ENCODE assay signal across 10 cellular contexts in the genomic region with DNA sequence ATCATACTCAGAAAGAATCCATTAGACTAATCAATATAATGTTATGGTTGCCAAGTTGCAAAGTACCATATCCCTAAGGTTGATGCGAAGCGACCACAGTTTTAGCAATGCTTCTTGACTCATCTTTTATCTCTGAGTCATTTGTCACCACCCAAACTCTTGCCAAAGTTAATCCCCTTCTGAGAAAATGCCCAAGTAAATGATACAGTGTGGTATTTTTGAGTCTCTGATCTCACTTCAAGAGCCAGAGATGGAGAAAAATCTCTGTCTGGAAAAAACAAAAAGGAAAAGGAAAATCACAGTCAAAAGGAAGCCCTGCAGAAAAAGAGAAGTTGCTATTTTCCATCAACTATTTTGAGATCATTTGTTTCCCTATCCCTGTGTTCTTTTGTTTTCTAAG. TPM values are rescaled to one million over a fixed set of nuclear protein-coding genes. Genes with fewer than 3 reads are reported as not detected.
DNase-seq lines count a peak whose midpoint lies in the region; ATAC-seq and TF ChIP-seq lines count a peak whose summit lies in the region.
"Had no signal": no experiment of that assay in that cellular context is flagged by ENCODE, and none has a peak within 500 bp of the region (broad histone marks: within the 10 kb centered on the region; RNA-seq: fewer than 3 reads in every experiment).

No MANE protein-coding gene starts in this region.

- DNase-seq in NK-92 treated with Interleukin-12 subunit alpha and Interleukin-12 subunit beta, amount 100 ng/mL, for 24 hours (lab: John Stamatoyannopoulos, UW), result peak; percentile 2
- DNase-seq in NK-92 (lab: John Stamatoyannopoulos, UW; ENCODE audit: unreplicated experiment) (no peak), retinal pigment epithelial cell (ENCODE audit: low read depth) (peak; percentile 19), NCI-H2171 (lab: John Stamatoyannopoulos, UW) (no peak), T-helper 17 cell (no peak)
- peak; percentile 10 for DNase-seq in activated naive CD8-positive, alpha-beta T cell treated with anti-CD3 and anti-CD28 coated beads for 36 hours
- DNase-seq: GOT3 had no signal

- peaks cover 4% of the 10 kb centered on the region for H3K9me3 Mint-ChIP-seq in activated naive CD8-positive, alpha-beta T cell treated with anti-CD3 and anti-CD28 coated beads for 36 hours

- no peak for TF ChIP-seq CTCF in retinal pigment epithelial cell (conservative IDR thresholded peaks at IDR 0.05; ENCODE audit: low read depth, low read length)

- peaks cover 27% of the 10 kb centered on the region for H3K4me1 Mint-ChIP-seq in activated naive CD8-positive, alpha-beta T cell treated with anti-CD3 and anti-CD28 coated beads for 36 hours
- H3K4me1 Mint-ChIP-seq in T-helper 17 cell, result peaks cover 4% of the 10 kb centered on the region

- H3K4me3 ChIP-seq in retinal pigment epithelial cell (ENCODE audit: low read length), result no peak overlapping the region
- H3K4me3 ChIP-seq: lung had no signal

- no peak overlapping the region for H3K4me3 Mint-ChIP-seq in activated naive CD8-positive, alpha-beta T cell treated with anti-CD3 and anti-CD28 coated beads for 36 hours
- no peak overlapping the region for H3K4me3 Mint-ChIP-seq in T-helper 17 cell

- H3K27me3 Mint-ChIP-seq in activated naive CD8-positive, alpha-beta T cell treated with anti-CD3 and anti-CD28 coated beads for 36 hours, result peaks cover 3% of the 10 kb centered on the region
- peaks cover 7% of the 10 kb centered on the region for H3K27me3 Mint-ChIP-seq in T-helper 17 cell

- H3K27ac Mint-ChIP-seq in activated naive CD8-positive, alpha-beta T cell treated with anti-CD3 and anti-CD28 coated beads for 36 hours, result peak overlapping the region; percentile 70
- no peak overlapping the region for H3K27ac Mint-ChIP-seq in T-helper 17 cell

- H3K9me3 ChIP-seq in T-helper 17 cell (ENCODE audit: control insufficient read depth, low read length, poor library complexity, severe bottlenecking), result no peaks in the 10 kb centered on the region

- ATAC-seq in HG03159 (IDR thresholded peaks at IDR 0.05; ENCODE audit: unreplicated experiment) (peak; percentile 26), T-helper 17 cell (no peak), GM21737 (IDR thresholded peaks at IDR 0.05; ENCODE audit: unreplicated experiment) (no peak)

- H3K36me3 Mint-ChIP-seq in activated naive CD8-positive, alpha-beta T cell treated with anti-CD3 and anti-CD28 coated beads for 36 hours, result peaks cover 10% of the 10 kb centered on the region
- H3K36me3 Mint-ChIP-seq in T-helper 17 cell (ENCODE audit: low read depth), result no peaks in the 10 kb centered on the region

RNA-seq across cellular contexts. Expression of a gene that starts 26.7 kb away (rescaled TPM):
- 1 to 10 TPM; 8.5 to 9.8 TPM for total RNA-seq in activated naive CD8-positive, alpha-beta T cell treated with anti-CD3 and anti-CD28 coated beads for 36 hours
- 10 to 100 TPM; 59.4 to 63.7 TPM for total RNA-seq in T-helper 17 cell

Comparison
In these comparisons a context has a peak if more than half of its experiments do, and no peak if none do; other contexts are left out.
1. DNase-seq: peak in NK-92 treated with Interleukin-12 subunit alpha and Interleukin-12 subunit beta, amount 100 ng/mL, for 24 hours (single experiment), activated naive CD8-positive, alpha-beta T cell treated with anti-CD3 and anti-CD28 coated beads for 36 hours (single experiment) and retinal pigment epithelial cell (single experiment); none in NK-92 (single experiment), NCI-H2171 (single experiment) and T-helper 17 cell (0 of 3).
2. RNA of a gene that starts 26.7 kb away (total RNA-seq): 59.4 to 63.7 TPM in T-helper 17 cell; 8.5 to 9.8 TPM in activated naive CD8-positive, alpha-beta T cell treated with anti-CD3 and anti-CD28 coated beads for 36 hours; every median in the first group is over 4 times any median in the second.